9 cellular contexts compared by ENCODE assay signal in the genomic region with DNA sequence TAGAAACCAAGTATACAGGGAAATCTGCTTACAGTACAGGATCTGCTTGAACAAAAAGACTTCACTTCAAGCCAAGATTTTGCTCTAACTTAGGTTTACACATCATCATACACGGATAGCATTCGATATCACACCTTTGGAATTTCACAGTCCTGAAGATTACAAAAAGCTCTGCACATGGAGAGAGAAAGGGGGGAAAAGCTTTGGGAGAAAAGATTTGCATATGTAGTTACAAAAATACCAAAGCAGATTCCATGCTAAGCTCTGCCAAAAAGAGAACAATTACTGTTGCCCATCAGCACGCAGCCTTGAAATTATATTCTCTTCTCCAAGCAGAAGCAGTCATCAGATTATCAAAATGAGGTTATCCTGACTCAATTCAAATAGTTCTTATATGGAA.
DNase-seq lines count a peak whose midpoint lies in the region; ATAC-seq, FAIRE-seq and TF ChIP-seq lines count a peak whose summit lies in the region.
"Had no signal": no experiment of that assay in that cellular context is flagged by ENCODE, and none has a peak within 500 bp of the region (broad histone marks: within the 10 kb centered on the region; RNA-seq: fewer than 3 reads in every experiment).

No MANE protein-coding gene starts in this region.

- H3K27me3 ChIP-seq in CD8-positive, alpha-beta T cell (ENCODE audit: insufficient read depth, low read length) = no peaks in the 10 kb centered on the region
- no peaks in the 10 kb centered on the region for H3K27me3 ChIP-seq in IMR-90 (ENCODE audit: control insufficient read depth, insufficient read depth, low read length)
- H3K27me3 ChIP-seq in GM12878 (replicated peaks in 1 of 2; ENCODE audit: control insufficient read depth in 2 of 2, insufficient read depth in 2 of 2, low read length in 1 of 2) = no peaks in the 10 kb centered on the region

- no peaks in the 10 kb centered on the region for H3K27me3 Mint-ChIP-seq in CD8-positive, alpha-beta T cell (ENCODE audit: low read depth)
- no peaks in the 10 kb centered on the region for H3K27me3 Mint-ChIP-seq in naive thymus-derived CD8-positive, alpha-beta T cell
- peaks cover 0 to 2% (median 0%) of the 10 kb centered on the region in 3 donors for H3K27me3 Mint-ChIP-seq in CD14-positive monocyte (ENCODE audit: low read depth in 3 of 3)

- H3K4me1 ChIP-seq in CD8-positive, alpha-beta T cell (ENCODE audit: insufficient read depth, low read length) = peaks cover 61% of the 10 kb centered on the region
- H3K4me1 ChIP-seq in IMR-90 (ENCODE audit: control insufficient read depth, insufficient read depth, low read length) = peaks cover 9% of the 10 kb centered on the region
- H3K4me1 ChIP-seq in GM12878 (ENCODE audit: control insufficient read depth, insufficient read depth, low read length) = peaks cover 53% of the 10 kb centered on the region

- no peaks in the 10 kb centered on the region for H3K9me3 Mint-ChIP-seq in CD8-positive, alpha-beta T cell
- peaks cover 0 to 9% (median 0%) of the 10 kb centered on the region in 9 donors for H3K9me3 Mint-ChIP-seq in naive thymus-derived CD8-positive, alpha-beta T cell
- H3K9me3 Mint-ChIP-seq in CD14-positive monocyte = peaks cover 0 to 2% (median 0%) of the 10 kb centered on the region in 7 donors

- no peak overlapping the region for H4K91ac ChIP-seq in IMR-90 (ENCODE audit: insufficient read depth, low read depth, low read length)

- no peak for ATAC-seq in CD8-positive, alpha-beta T cell
- no peak for ATAC-seq in IMR-90 (ENCODE audit: low read depth)
- no peak for ATAC-seq in GM12878
- ATAC-seq in naive thymus-derived CD8-positive, alpha-beta T cell = no peak

- TF ChIP-seq EP300 in GM12878 (IDR thresholded peaks at IDR 0.05; ENCODE audit: borderline replicate concordance in 1 of 2, control insufficient read depth in 1 of 2, low read depth in 2 of 2, low read length in 2 of 2) = no peak

- H4K20me1 ChIP-seq in IMR-90 (ENCODE audit: insufficient read depth, low read length) = no peaks in the 10 kb centered on the region; the same call in 1 of the 2 replicates
- H4K20me1 ChIP-seq in GM12878 (ENCODE audit: control insufficient read depth, insufficient read depth) = no peaks in the 10 kb centered on the region

- no peak overlapping the region for H3K4ac ChIP-seq in IMR-90 (ENCODE audit: low read depth, low read length)

- no peaks in the 10 kb centered on the region for H3K36me3 ChIP-seq in CD8-positive, alpha-beta T cell (ENCODE audit: insufficient read depth, low read length)
- H3K36me3 ChIP-seq in IMR-90 (ENCODE audit: control insufficient read depth, insufficient read depth, low read length) (no peaks in the 10 kb centered on the region), GM12878 (ENCODE audit: control insufficient read depth in 2 of 2, insufficient read depth in 2 of 2, low read length in 1 of 2) (0 out of 4 replicates have a peak, but pooled peaks cover 0 to 1% of the 10 kb centered on the region in 2 experiments)

- no peak overlapping the region for H3K56ac ChIP-seq in IMR-90 (ENCODE audit: extremely low read depth, insufficient read depth, low read length)

- no peak overlapping the region; the same call in 1 of the 2 replicates for H3K23ac ChIP-seq in IMR-90 (ENCODE audit: low read depth, low read length)

- no CpG with 5 or more reads among the region's 3 CpGs for WGBS in IMR-90 (ENCODE audit: extremely low coverage in 2 of 2, insufficient read length in 1 of 2), 2 experiments
- WGBS in GM12878 (ENCODE audit: insufficient coverage, insufficient replicate concordance, low lambda C conversion rate, missing lambda C conversion rate) = 98% methylated on average over 3 of the region's 3 CpGs

- H3K4me1 Mint-ChIP-seq in CD8-positive, alpha-beta T cell (ENCODE audit: low read depth) = peaks cover 87% of the 10 kb centered on the region
- peaks cover 41 to 97% (median 83%) of the 10 kb centered on the region in 4 donors for H3K4me1 Mint-ChIP-seq in naive thymus-derived CD8-positive, alpha-beta T cell
- peaks cover 28% of the 10 kb centered on the region for H3K4me1 Mint-ChIP-seq in CD14-positive monocyte

- H3K79me2 ChIP-seq in GM12878 (ENCODE audit: control insufficient read depth, insufficient read depth, low read length) = peaks cover 92% of the 10 kb centered on the region

- peak overlapping the region in 1 of 2 experiments; percentile 43; a peak in 1 of 4 replicates for H4K8ac ChIP-seq in IMR-90 (ENCODE audit: low read depth in 2 of 2, low read length in 2 of 2)

- BruUV-seq in IMR-90 (replicated peaks; lab: Mats Ljungman, UMichigan) = no TSS peak
- no TSS peak for BruUV-seq in GM12878 (replicated peaks; lab: Mats Ljungman, UMichigan)

- no peak overlapping the region for H3K27ac ChIP-seq in CD8-positive, alpha-beta T cell (ENCODE audit: low read depth, low read length)
- no peak overlapping the region for H3K27ac ChIP-seq in IMR-90 (ENCODE audit: insufficient read depth, low read length)
- peak overlapping the region; percentile 75; the same call in 1 of the 2 replicates for H3K27ac ChIP-seq in GM12878 (ENCODE audit: control insufficient read depth, insufficient read depth)

- H2BK5ac ChIP-seq in IMR-90 (ENCODE audit: low read depth, low read length, poor library complexity, severe bottlenecking) = peak overlapping the region; percentile 35

- RAD21 ChIA-PET in GM12878 (lab: Charles Lee; ENCODE audit: unreplicated experiment) = interaction anchor here (0.7 to 7.6 kb wide), 35 partner anchors 9 to 190 kb away, joined by 3 to 150 read pairs (median 5); a partner anchor contains a TSS

- H2AK5ac ChIP-seq in IMR-90 (ENCODE audit: low read depth, low read length) = no peak overlapping the region

- TF ChIP-seq RAD21 in IMR-90 (IDR thresholded peaks at IDR 0.05; ENCODE audit: low read length) (no peak), GM12878 (IDR thresholded peaks at IDR 0.05; ENCODE audit: insufficient read depth, low read depth, low read length) (no peak)

- H2BK20ac ChIP-seq in IMR-90 (ENCODE audit: low read depth, low read length) = no peak overlapping the region

- in situ Hi-C loops in IMR-90 (cut with MboI; ENCODE audit: low sequenced_read_pairs) = loop anchor here (5.0 kb wide), 1 partner anchor 51 kb away; no protein-coding TSS in a partner anchor
- in situ Hi-C loops in GM12878 (cut with MboI) = no loop called here

- H3K14ac ChIP-seq in IMR-90 (replicated peaks; ENCODE audit: low read depth, low read length) = no peak overlapping the region

- CTCF ChIA-PET in CD8-positive, alpha-beta T cell (lab: Charles Lee) = interaction anchor here (1.0 to 2.6 kb wide), 7 partner anchors 9 to 191 kb away, joined by 4 to 13 read pairs (median 5); no protein-coding TSS in a partner anchor
- CTCF ChIA-PET in IMR-90 (lab: Yijun Ruan, JAX) = interaction anchor here (0.7 to 1.4 kb wide), 5 partner anchors 43 to 170 kb away, joined by 3 read pairs; no protein-coding TSS in a partner anchor
- CTCF ChIA-PET in GM12878 (lab: Yijun Ruan, JAX) = interaction anchor here (0.7 to 4.5 kb wide), 30 partner anchors 8 to 630 kb away, joined by 3 to 27 read pairs (median 4); no protein-coding TSS in a partner anchor

- H3K9ac ChIP-seq in IMR-90 (ENCODE audit: low read depth, low read length) (no peak overlapping the region), GM12878 (ENCODE audit: control insufficient read depth, insufficient read depth, low read length) (no peak overlapping the region)

- H2BK15ac ChIP-seq in IMR-90 (ENCODE audit: low read depth, low read length) = peak overlapping the region; percentile 9; the same call in 1 of the 3 replicates

- peaks cover 40 to 69% of the 10 kb centered on the region in 2 experiments for H3K79me1 ChIP-seq in IMR-90 (ENCODE audit: low read depth in 1 of 2, low read length in 2 of 2)

- peaks cover 29% of the 10 kb centered on the region for H3K36me3 Mint-ChIP-seq in CD8-positive, alpha-beta T cell
- H3K36me3 Mint-ChIP-seq in naive thymus-derived CD8-positive, alpha-beta T cell = peaks cover 0 to 20% (median 15%) of the 10 kb centered on the region in 3 donors
- H3K36me3 Mint-ChIP-seq in CD14-positive monocyte = no peaks in the 10 kb centered on the region

- no peak for DNase-seq in CD8-positive, alpha-beta T cell
- peak; percentile 67 for DNase-seq in IMR-90
- DNase-seq in GM12878 (ENCODE audit: low read depth, low spot score) = no peak
- DNase-seq in naive thymus-derived CD8-positive, alpha-beta T cell = no peak
- DNase-seq in erythroblast (lab: John Stamatoyannopoulos, UW) = no peak
- DNase-seq in NCI-H1694 treated with DMSO at 0.1 percent for 48 hours (lab: John Stamatoyannopoulos, UW) = no peak
- DNase-seq in CD14-positive monocyte (ENCODE audit: low spot score) = no peak
- DNase-seq: activated CD4-positive, CD25-positive, alpha-beta regulatory T cell; MM.1S had no signal

- no peak overlapping the region for H4K5ac ChIP-seq in IMR-90 (ENCODE audit: low read depth, low read length)

- TF ChIP-seq POLR2A in IMR-90 (IDR thresholded peaks at IDR 0.05; ENCODE audit: low read depth, low read length) (no peak), GM12878 (IDR thresholded peaks at IDR 0.05; ENCODE audit: low read depth, low read length) (no peak), erythroblast (IDR thresholded peaks at IDR 0.05; ENCODE audit: low read length) (no peak)

- H3K4me3 Mint-ChIP-seq in CD8-positive, alpha-beta T cell = no peak overlapping the region
- peak overlapping the region in 8 of 10 donors; percentile 5 to 56 (median 45) for H3K4me3 Mint-ChIP-seq in naive thymus-derived CD8-positive, alpha-beta T cell
- H3K4me3 Mint-ChIP-seq in CD14-positive monocyte = no peak overlapping the region

- H3K4me3 ChIP-seq in CD8-positive, alpha-beta T cell (ENCODE audit: low read depth, low read length) = no peak overlapping the region
- H3K4me3 ChIP-seq in IMR-90 (ENCODE audit: insufficient read depth, low read depth, low read length) = no peak overlapping the region
- no peak overlapping the region for H3K4me3 ChIP-seq in GM12878

- H2AK9ac ChIP-seq in IMR-90 (replicated peaks; ENCODE audit: low read depth, low read length, poor library complexity) = no peak overlapping the region

- no peak for FAIRE-seq in GM12878 (lab: Jason Lieb, UNC)

- no peak for TF ChIP-seq CTCF in CD8-positive, alpha-beta T cell (IDR thresholded peaks at IDR 0.05)
- TF ChIP-seq CTCF in IMR-90 (conservative IDR thresholded peaks at IDR 0.05; ENCODE audit: low read depth, low read length) (no peak), GM12878 (IDR thresholded peaks at IDR 0.05 in 2 of 3, conservative IDR thresholded peaks at IDR 0.05 in 1 of 3; ENCODE audit: control insufficient read depth in 2 of 3, extremely low read depth in 1 of 3, insufficient read depth in 1 of 3, low read depth in 3 of 3, low read length in 3 of 3) (no peak), CD14-positive monocyte (IDR thresholded peaks at IDR 0.05) (no peak)

- SMC1A ChIA-PET in GM12878 (lab: Charles Lee; ENCODE audit: uncharacterized antibody, unreplicated experiment) = interaction anchor here (1.0 to 12.3 kb wide), 19 partner anchors 9 to 1192 kb away, joined by 3 to 287 read pairs (median 29); no protein-coding TSS in a partner anchor

- H3K9me1 ChIP-seq in IMR-90 (ENCODE audit: insufficient read depth, low read length) = no peaks in the 10 kb centered on the region

- intact Hi-C loops in CD8-positive, alpha-beta T cell (cut with DNase I, micrococcal nuclease) = loop anchor here in 1 of 2 experiments (10.0 kb wide), 1 partner anchor 318 kb away; no protein-coding TSS in a partner anchor
- intact Hi-C loops in IMR-90 (cut with micrococcal nuclease) = no loop called here
- intact Hi-C loops in GM12878 (cut with micrococcal nuclease; ENCODE audit: unreplicated experiment) = no loop called here
- intact Hi-C loops in CD14-positive monocyte (cut with micrococcal nuclease) = no loop called here

- POLR2A ChIA-PET in CD8-positive, alpha-beta T cell (lab: Charles Lee) = interaction anchor here (0.6 to 2.3 kb wide), 8 partner anchors 9 to 64 kb away, joined by 3 to 9 read pairs (median 4); no protein-coding TSS in a partner anchor
- POLR2A ChIA-PET in IMR-90 (lab: Charles Lee; ENCODE audit: unreplicated experiment) (no interaction called here), GM12878 (lab: Charles Lee) (interaction anchor here (1.0 to 6.4 kb wide), 16 partner anchors 8 to 64 kb away, joined by 3 to 78 read pairs (median 4); no protein-coding TSS in a partner anchor)
- POLR2A ChIA-PET in naive thymus-derived CD8-positive, alpha-beta T cell (lab: Charles Lee) = interaction anchor here (0.6 to 5.3 kb wide), 10 partner anchors 8 to 178 kb away, joined by 3 to 60 read pairs (median 4); no protein-coding TSS in a partner anchor

- peak overlapping the region; percentile 47 for H3K27ac Mint-ChIP-seq in CD8-positive, alpha-beta T cell
- peak overlapping the region; percentile 4 to 100 (median 82) for H3K27ac Mint-ChIP-seq in naive thymus-derived CD8-positive, alpha-beta T cell
- no peak overlapping the region for H3K27ac Mint-ChIP-seq in CD14-positive monocyte

- H3K9me3 ChIP-seq in CD8-positive, alpha-beta T cell (ENCODE audit: low read length) = no peaks in the 10 kb centered on the region
- no peaks in the 10 kb centered on the region for H3K9me3 ChIP-seq in IMR-90 (ENCODE audit: control insufficient read depth, insufficient read depth, low read length)
- H3K9me3 ChIP-seq in GM12878 (replicated peaks; ENCODE audit: control insufficient read depth, insufficient read depth, low read length) = peaks cover under 1% of the 10 kb centered on the region; the same call in 2 of the 3 replicates

- no peak overlapping the region for H2AFZ ChIP-seq in IMR-90 (replicated peaks; ENCODE audit: low read length, poor library complexity)
- no peak overlapping the region for H2AFZ ChIP-seq in GM12878 (ENCODE audit: control insufficient read depth, low read depth, low read length)

- H3K4me2 ChIP-seq in IMR-90 (ENCODE audit: low read depth, low read length) (no peak overlapping the region; the same call in 1 of the 2 replicates), GM12878 (ENCODE audit: control insufficient read depth, insufficient read depth) (0 out of 2 replicates have a peak overlapping the region, but pooled peaks have one; percentile 21)

- H3K18ac ChIP-seq in IMR-90 (ENCODE audit: low read depth, low read length) = no peak overlapping the region; the same call in 1 of the 2 replicates

- H2BK120ac ChIP-seq in IMR-90 (ENCODE audit: low read depth, low read length) = no peak overlapping the region

- dilution Hi-C loops in IMR-90 (cut with HindIII; ENCODE audit: low sequenced_read_pairs, unreplicated experiment) = no loop called here

Comparison
In these comparisons a context has a peak if more than half of its experiments do, and no peak if none do; other contexts are left out.
1. H3K27ac Mint-ChIP-seq: peak in CD8-positive, alpha-beta T cell (single experiment) and naive thymus-derived CD8-positive, alpha-beta T cell (10 of 10); none in CD14-positive monocyte (0 of 7).
2. H3K4me3 Mint-ChIP-seq: peak in naive thymus-derived CD8-positive, alpha-beta T cell (8 of 10); none in CD8-positive, alpha-beta T cell (single experiment) and CD14-positive monocyte (0 of 2).